Comparison of ENCODE assay signal across 20 cellular contexts in genomic region chr19:19356901-19357566, GRCh38. TPM values are rescaled to one million over a fixed set of nuclear protein-coding genes. Genes with fewer than 3 reads are reported as not detected.
DNase-seq lines count a peak whose midpoint lies in the region; ATAC-seq, FAIRE-seq and TF ChIP-seq lines count a peak whose summit lies in the region.
"Had no signal": no experiment of that assay in that cellular context is flagged by ENCODE, and none has a peak within 500 bp of the region (broad histone marks: within the 10 kb centered on the region; RNA-seq: fewer than 3 reads in every experiment).

No MANE protein-coding gene starts in this region.

- no peaks in the 10 kb centered on the region for H3K27me3 ChIP-seq in CD4-positive, CD25-positive, alpha-beta regulatory T cell (ENCODE audit: control insufficient read depth, insufficient read depth, low read length)
- H3K27me3 ChIP-seq in CD8-positive, alpha-beta T cell (ENCODE audit: insufficient read depth, low read length) = no peaks in the 10 kb centered on the region
- H3K27me3 ChIP-seq in Peyer's patch = no peaks in the 10 kb centered on the region
- no peaks in the 10 kb centered on the region for H3K27me3 ChIP-seq in WERI-Rb-1 (ENCODE audit: insufficient read depth, low read depth, severe bottlenecking)
- H3K27me3 ChIP-seq: BLaER1 had no signal

- H3K9me3 ChIP-seq in CD4-positive, CD25-positive, alpha-beta regulatory T cell (ENCODE audit: control insufficient read depth in 2 of 2, low read length in 2 of 2) = no peaks in the 10 kb centered on the region
- H3K9me3 ChIP-seq in CD8-positive, alpha-beta T cell (ENCODE audit: low read length) = no peaks in the 10 kb centered on the region
- H3K9me3 ChIP-seq in Peyer's patch (no peaks in the 10 kb centered on the region), WERI-Rb-1 (ENCODE audit: severe bottlenecking) (no peaks in the 10 kb centered on the region)
- H3K9me3 ChIP-seq: BLaER1 had no signal

- H3K4me3 Mint-ChIP-seq in CD4-positive, CD25-positive, alpha-beta regulatory T cell = peak overlapping the region in 1 of 4 donors; percentile 23
- no peak overlapping the region for H3K4me3 Mint-ChIP-seq in CD8-positive, alpha-beta T cell
- no peak overlapping the region for H3K4me3 Mint-ChIP-seq in activated CD8-positive, alpha-beta T cell treated with anti-CD3 and anti-CD28 coated beads, Interleukin-2, amount 10 ng/mL, durations not matched to agents 7 days and 5 days
- no peak overlapping the region for H3K4me3 Mint-ChIP-seq in naive thymus-derived CD8-positive, alpha-beta T cell

- H3K4me3 ChIP-seq in CD4-positive, CD25-positive, alpha-beta regulatory T cell (ENCODE audit: low read depth, low read length) = no peak overlapping the region
- H3K4me3 ChIP-seq in CD8-positive, alpha-beta T cell (ENCODE audit: low read depth, low read length) = no peak overlapping the region
- H3K4me3 ChIP-seq in Peyer's patch = no peak overlapping the region
- no peak overlapping the region for H3K4me3 ChIP-seq in WERI-Rb-1 (ENCODE audit: low read depth, low read length)
- H3K4me3 ChIP-seq: BLaER1, GM12878 had no signal

- H3K9me3 Mint-ChIP-seq in CD4-positive, CD25-positive, alpha-beta regulatory T cell = no peaks in the 10 kb centered on the region
- H3K9me3 Mint-ChIP-seq in CD8-positive, alpha-beta T cell = no peaks in the 10 kb centered on the region
- H3K9me3 Mint-ChIP-seq in activated CD8-positive, alpha-beta T cell treated with anti-CD3 and anti-CD28 coated beads, Interleukin-2, amount 10 ng/mL, durations not matched to agents 7 days and 5 days (ENCODE audit: insufficient read depth) = no peaks in the 10 kb centered on the region
- H3K9me3 Mint-ChIP-seq in naive thymus-derived CD8-positive, alpha-beta T cell = no peaks in the 10 kb centered on the region
- H3K9me3 Mint-ChIP-seq: IgD-negative memory B cell had no signal

- CTCF ChIA-PET in CD8-positive, alpha-beta T cell (lab: Charles Lee) = interaction anchor here (2.1 kb wide), 1 partner anchor 134 kb away, joined by 12 read pairs; no protein-coding TSS in a partner anchor
- CTCF ChIA-PET in activated CD8-positive, alpha-beta T cell treated with anti-CD3 and anti-CD28 coated beads, Interleukin-2, amount 10 ng/mL, durations not matched to agents 7 days and 5 days (lab: Charles Lee) = interaction anchor here (1.6 kb wide), 1 partner anchor 7 kb away, joined by 5 read pairs; no protein-coding TSS in a partner anchor

- no peak for FAIRE-seq in H54 (lab: Jason Lieb, UNC)
- FAIRE-seq: GM12878, GM19239, RCC 7860 had no signal

- H3K36me3 ChIP-seq in CD4-positive, CD25-positive, alpha-beta regulatory T cell (ENCODE audit: control insufficient read depth, insufficient read depth, low read length) = peaks cover 39% of the 10 kb centered on the region
- H3K36me3 ChIP-seq in CD8-positive, alpha-beta T cell (ENCODE audit: insufficient read depth, low read length) = peaks cover 42% of the 10 kb centered on the region
- H3K36me3 ChIP-seq in Peyer's patch (peaks cover 0 to 58% (median 0%) of the 10 kb centered on the region in 3 donors), WERI-Rb-1 (peaks cover 50% of the 10 kb centered on the region)

- TF ChIP-seq CTCF in CD8-positive, alpha-beta T cell (IDR thresholded peaks at IDR 0.05) = no peak
- no peak for TF ChIP-seq CTCF in Peyer's patch (IDR thresholded peaks at IDR 0.05)
- TF ChIP-seq CTCF in WERI-Rb-1 (IDR thresholded peaks at IDR 0.05; ENCODE audit: low read depth, low read length) = no peak

- H3K4me1 ChIP-seq in CD4-positive, CD25-positive, alpha-beta regulatory T cell (ENCODE audit: control insufficient read depth, insufficient read depth, low read length, poor library complexity, severe bottlenecking) = peaks cover 12% of the 10 kb centered on the region
- peaks cover 14% of the 10 kb centered on the region for H3K4me1 ChIP-seq in CD8-positive, alpha-beta T cell (ENCODE audit: insufficient read depth, low read length)
- H3K4me1 ChIP-seq in Peyer's patch = no peaks in the 10 kb centered on the region

- no peak for TF ChIP-seq POLR2A in H54 (IDR thresholded peaks at IDR 0.05; ENCODE audit: low read depth, low read length)
- no peak for TF ChIP-seq POLR2A in Peyer's patch (IDR thresholded peaks at IDR 0.05)

- H3K27ac ChIP-seq in CD4-positive, CD25-positive, alpha-beta regulatory T cell (ENCODE audit: insufficient read depth, low read length, poor library complexity, severe bottlenecking) = no peak overlapping the region
- H3K27ac ChIP-seq in CD8-positive, alpha-beta T cell (ENCODE audit: low read depth, low read length) = no peak overlapping the region
- H3K27ac ChIP-seq in Peyer's patch (no peak overlapping the region), WERI-Rb-1 (no peak overlapping the region)

- no peak for ATAC-seq in CD4-positive, CD25-positive, alpha-beta regulatory T cell (ENCODE audit: low read depth in 2 of 2)
- no peak for ATAC-seq in CD8-positive, alpha-beta T cell
- no peak for ATAC-seq in activated CD8-positive, alpha-beta T cell treated with anti-CD3 and anti-CD28 coated beads, Interleukin-2, amount 10 ng/mL, durations not matched to agents 7 days and 5 days
- no peak for ATAC-seq in naive thymus-derived CD8-positive, alpha-beta T cell
- ATAC-seq: GM12878 had no signal

- H3K36me3 Mint-ChIP-seq in CD4-positive, CD25-positive, alpha-beta regulatory T cell = peaks cover 14% of the 10 kb centered on the region
- H3K36me3 Mint-ChIP-seq in CD8-positive, alpha-beta T cell = peaks cover 48% of the 10 kb centered on the region
- H3K36me3 Mint-ChIP-seq in activated CD8-positive, alpha-beta T cell treated with anti-CD3 and anti-CD28 coated beads, Interleukin-2, amount 10 ng/mL, durations not matched to agents 7 days and 5 days (ENCODE audit: low read depth) = peaks cover 20% of the 10 kb centered on the region
- H3K36me3 Mint-ChIP-seq in naive thymus-derived CD8-positive, alpha-beta T cell = peaks cover 0 to 25% (median 5%) of the 10 kb centered on the region in 3 donors

- peak overlapping the region in 2 of 3 donors; percentile 46 to 72 for H3K27ac Mint-ChIP-seq in CD4-positive, CD25-positive, alpha-beta regulatory T cell
- peak overlapping the region; percentile 11 for H3K27ac Mint-ChIP-seq in CD8-positive, alpha-beta T cell
- peak overlapping the region; percentile 64 for H3K27ac Mint-ChIP-seq in activated CD8-positive, alpha-beta T cell treated with anti-CD3 and anti-CD28 coated beads, Interleukin-2, amount 10 ng/mL, durations not matched to agents 7 days and 5 days
- H3K27ac Mint-ChIP-seq in naive thymus-derived CD8-positive, alpha-beta T cell = peak overlapping the region in 7 of 10 donors; percentile 5 to 78 (median 49)

- intact Hi-C loops in CD8-positive, alpha-beta T cell (cut with DNase I, micrococcal nuclease) = no loop called here

- no peak for DNase-seq in CD4-positive, CD25-positive, alpha-beta regulatory T cell
- DNase-seq in CD8-positive, alpha-beta T cell = no peak
- DNase-seq in activated CD8-positive, alpha-beta T cell treated with anti-CD3 and anti-CD28 coated beads, Interleukin-2, amount 10 ng/mL, durations not matched to agents 7 days and 5 days = no peak
- no peak for DNase-seq in naive thymus-derived CD8-positive, alpha-beta T cell
- DNase-seq in H54 (ENCODE audit: insufficient read length, low spot score) = no peak
- no peak for DNase-seq in Peyer's patch
- no peak for DNase-seq in WERI-Rb-1
- DNase-seq: DMS79, HCEC 1CT, MV-4-11, NCI-H1417 treated with DMSO at 0.1 percent for 48 hours, NCI-H2029, NCI-H2171 treated with DMSO at 0.1 percent for 48 hours, NCI-H82, SHP77 treated with DMSO at 0.1 percent for 48 hours had no signal

- H3K4me1 Mint-ChIP-seq in CD4-positive, CD25-positive, alpha-beta regulatory T cell = peaks cover 5 to 31% (median 15%) of the 10 kb centered on the region in 4 donors
- H3K4me1 Mint-ChIP-seq in CD8-positive, alpha-beta T cell (ENCODE audit: low read depth) = peaks cover 27% of the 10 kb centered on the region
- H3K4me1 Mint-ChIP-seq in activated CD8-positive, alpha-beta T cell treated with anti-CD3 and anti-CD28 coated beads, Interleukin-2, amount 10 ng/mL, durations not matched to agents 7 days and 5 days (ENCODE audit: low read depth) = peaks cover 23% of the 10 kb centered on the region
- H3K4me1 Mint-ChIP-seq in naive thymus-derived CD8-positive, alpha-beta T cell = peaks cover 20 to 38% (median 25%) of the 10 kb centered on the region in 4 donors

- H3K27me3 Mint-ChIP-seq in CD4-positive, CD25-positive, alpha-beta regulatory T cell = no peaks in the 10 kb centered on the region
- H3K27me3 Mint-ChIP-seq in CD8-positive, alpha-beta T cell (ENCODE audit: low read depth) = no peaks in the 10 kb centered on the region
- no peaks in the 10 kb centered on the region for H3K27me3 Mint-ChIP-seq in activated CD8-positive, alpha-beta T cell treated with anti-CD3 and anti-CD28 coated beads, Interleukin-2, amount 10 ng/mL, durations not matched to agents 7 days and 5 days (ENCODE audit: low read depth)
- no peaks in the 10 kb centered on the region for H3K27me3 Mint-ChIP-seq in naive thymus-derived CD8-positive, alpha-beta T cell
- H3K27me3 Mint-ChIP-seq: IgD-negative memory B cell had no signal

- POLR2A ChIA-PET in CD8-positive, alpha-beta T cell (lab: Charles Lee) = no interaction called here
- POLR2A ChIA-PET in activated CD8-positive, alpha-beta T cell treated with anti-CD3 and anti-CD28 coated beads, Interleukin-2, amount 10 ng/mL, durations not matched to agents 7 days and 5 days (lab: Charles Lee) = interaction anchor here (0.5 to 1.3 kb wide), 4 partner anchors 9 to 159 kb away, joined by 3 to 6 read pairs (median 4); partner anchors contain the start of genes NDUFA13 and TSSK6
- POLR2A ChIA-PET in naive thymus-derived CD8-positive, alpha-beta T cell (lab: Charles Lee) = interaction anchor here (0.7 to 1.3 kb wide), 3 partner anchors 28 to 132 kb away, joined by 3 to 7 read pairs (median 5); no protein-coding TSS in a partner anchor

RNA-seq across cellular contexts. Expression of gene MAU2, which starts 36.4 kb away (rescaled TPM):
- total RNA-seq in CD4-positive, CD25-positive, alpha-beta regulatory T cell = 146 TPM
- polyA plus RNA-seq in CD4-positive, CD25-positive, alpha-beta regulatory T cell = 10 to 100 TPM; 16.5 to 20.6 (median 18.8) TPM
- 100 to 1,000 TPM; 137 to 139 TPM for total RNA-seq in CD8-positive, alpha-beta T cell
- 10 to 100 TPM; 67.0 to 67.4 TPM for total RNA-seq in activated CD8-positive, alpha-beta T cell treated with anti-CD3 and anti-CD28 coated beads, Interleukin-2, amount 10 ng/mL, durations not matched to agents 7 days and 5 days
- 100 to 1,000 TPM; 162 to 172 TPM for total RNA-seq in naive thymus-derived CD8-positive, alpha-beta T cell
- polyA plus RNA-seq in naive thymus-derived CD8-positive, alpha-beta T cell = 10 to 100 TPM; 20.3 to 24.3 (median 20.6) TPM
- 100 to 1,000 TPM in 3 of 4 donors, 10 to 100 TPM in 1; 79.3 to 160 (median 130) TPM for total RNA-seq in Peyer's patch

RNA-seq across cellular contexts. Expression of gene SUGP1, which starts 36.7 kb away (rescaled TPM):
- 72.5 TPM for total RNA-seq in CD4-positive, CD25-positive, alpha-beta regulatory T cell
- 10 to 100 TPM; 22.7 to 36.3 (median 26.4) TPM for polyA plus RNA-seq in CD4-positive, CD25-positive, alpha-beta regulatory T cell
- total RNA-seq in CD8-positive, alpha-beta T cell = 10 to 100 TPM; 60.9 to 68.2 TPM
- total RNA-seq in activated CD8-positive, alpha-beta T cell treated with anti-CD3 and anti-CD28 coated beads, Interleukin-2, amount 10 ng/mL, durations not matched to agents 7 days and 5 days = 10 to 100 TPM; 58.9 to 60.9 TPM
- 10 to 100 TPM; 97.0 to 97.9 TPM for total RNA-seq in naive thymus-derived CD8-positive, alpha-beta T cell
- polyA plus RNA-seq in naive thymus-derived CD8-positive, alpha-beta T cell = 10 to 100 TPM; 24.7 to 42.2 (median 30.2) TPM
- 10 to 100 TPM; 49.5 to 58.6 (median 55.2) TPM for total RNA-seq in Peyer's patch

RNA-seq across cellular contexts. Expression of gene GATAD2A, which starts 48.4 kb away (rescaled TPM):
- 134 TPM for total RNA-seq in CD4-positive, CD25-positive, alpha-beta regulatory T cell
- polyA plus RNA-seq in CD4-positive, CD25-positive, alpha-beta regulatory T cell = 10 to 100 TPM in 1 of 4 donors, 1 to 10 TPM in 3; 8.1 to 13.9 (median 9.7) TPM
- 100 to 1,000 TPM; 135 to 142 TPM for total RNA-seq in CD8-positive, alpha-beta T cell
- 100 to 1,000 TPM; 180 TPM for total RNA-seq in activated CD8-positive, alpha-beta T cell treated with anti-CD3 and anti-CD28 coated beads, Interleukin-2, amount 10 ng/mL, durations not matched to agents 7 days and 5 days
- 100 to 1,000 TPM; 101 to 107 TPM for total RNA-seq in naive thymus-derived CD8-positive, alpha-beta T cell
- polyA plus RNA-seq in naive thymus-derived CD8-positive, alpha-beta T cell = 10 to 100 TPM; 14.5 to 35.1 (median 20.2) TPM
- 10 to 100 TPM; 67.8 to 99.9 (median 79.8) TPM for total RNA-seq in Peyer's patch

Comparison
In these comparisons a context has a peak if more than half of its experiments do, and no peak if none do; other contexts are left out.
1. H3K27ac Mint-ChIP-seq: peak in every context shown above with its lines; median percentile 64 in activated CD8-positive, alpha-beta T cell treated with anti-CD3 and anti-CD28 coated beads, Interleukin-2, amount 10 ng/mL, durations not matched to agents 7 days and 5 days; 59 in CD4-positive, CD25-positive, alpha-beta regulatory T cell; 49 in naive thymus-derived CD8-positive, alpha-beta T cell; 11 in CD8-positive, alpha-beta T cell.